ENCODE assay signal across 24 cellular contexts in the genomic region with DNA sequence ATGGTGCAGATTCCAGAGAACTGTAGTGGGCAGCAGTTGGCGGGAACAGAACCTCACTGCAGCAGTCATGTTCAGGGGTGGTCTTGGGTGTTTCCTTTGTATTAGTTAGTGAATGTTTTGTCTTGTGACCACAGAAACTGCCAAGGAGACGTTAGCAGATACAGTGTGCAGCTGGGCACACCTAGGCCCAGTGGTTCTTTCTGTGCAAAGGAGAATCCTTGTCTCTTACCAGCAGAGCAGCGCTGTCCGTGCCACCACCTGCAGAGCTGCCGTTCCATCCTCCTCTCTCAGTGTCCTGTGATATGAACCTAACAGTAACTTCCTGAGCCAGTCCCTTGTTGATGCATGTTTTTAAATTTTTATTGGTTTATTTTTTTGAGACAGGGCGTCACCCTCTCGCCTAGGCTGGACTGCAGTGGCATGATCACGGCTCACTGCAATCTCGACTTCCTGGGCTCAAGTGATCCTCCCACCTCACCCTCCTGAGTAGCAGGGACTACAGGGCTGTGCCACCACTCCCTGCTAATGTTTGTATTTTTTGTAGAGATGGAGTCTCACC.
DNase-seq lines count a peak whose midpoint lies in the region; ATAC-seq and TF ChIP-seq lines count a peak whose summit lies in the region.
"Had no signal": no experiment of that assay in that cellular context is flagged by ENCODE, and none has a peak within 500 bp of the region (broad histone marks: within the 10 kb centered on the region; RNA-seq: fewer than 3 reads in every experiment).

No MANE protein-coding gene starts in this region.

- 37 to 86% methylated on average over 4 to 9 of the region's 9 CpGs for WGBS in transverse colon (ENCODE audit: low coverage in 1 of 2), 2 donors

- no peak overlapping the region for H3K4me3 Mint-ChIP-seq in stimulated activated naive CD8-positive, alpha-beta T cell treated with anti-CD3 and anti-CD28 coated beads, Interleukin-15, Interleukin-2, amounts not matched to agents 100 ng/mL and 50 ng/mL, for 24 hours
- H3K4me3 Mint-ChIP-seq: activated T-helper 17 cell treated with anti-CD3 and anti-CD28 coated beads, Interleukin-2, amount 50 U/mL, for 72 hours; CD14-positive monocyte; stimulated activated naive B cell treated with anti-CD40 and anti-IgM and Interleukin-4, amounts not matched to agents 10 μg/mL and 1 μg/mL and 100 μg/mL, for 72 hours had no signal

- H3K27ac ChIP-seq in VCaP = peak overlapping the region; percentile 42
- peak overlapping the region; percentile 13 to 62 (median 52) for H3K27ac ChIP-seq in transverse colon
- H3K27ac ChIP-seq: neutrophil, right lobe of liver, testis, uterus had no signal

- peaks cover 28% of the 10 kb centered on the region for H3K4me1 Mint-ChIP-seq in stimulated activated naive CD8-positive, alpha-beta T cell treated with anti-CD3 and anti-CD28 coated beads, Interleukin-15, Interleukin-2, amounts not matched to agents 100 ng/mL and 50 ng/mL, for 24 hours (ENCODE audit: low read depth)
- H3K4me1 Mint-ChIP-seq: CD14-positive monocyte had no signal

- ATAC-seq in stimulated activated naive CD8-positive, alpha-beta T cell treated with anti-CD3 and anti-CD28 coated beads, Interleukin-15, Interleukin-2, amounts not matched to agents 100 U/mL and 50 U/mL, for 24 hours = no peak
- no peak for ATAC-seq in left lobe of liver
- ATAC-seq: activated T-helper 17 cell treated with anti-CD3 and anti-CD28 coated beads, Interleukin-2, amount 50 U/mL, for 72 hours; stimulated activated naive B cell treated with anti-CD40 and anti-IgM and Interleukin-4, amounts not matched to agents 10 μg/mL and 1 μg/mL and 100 μg/mL, for 72 hours had no signal

- in situ Hi-C loops in transverse colon (cut with MboI; ENCODE audit: low pct_ligation_motif_present in 1 of 4, low pct_unique_long_range_greater_than_20kb in 1 of 4, low sequenced_read_pairs in 3 of 4) = no loop called here

- intact Hi-C loops in transverse colon (cut with DNase I; ENCODE audit: low total_unique reads) = no loop called here

- H3K27me3 Mint-ChIP-seq in stimulated activated naive CD8-positive, alpha-beta T cell treated with anti-CD3 and anti-CD28 coated beads, Interleukin-15, Interleukin-2, amounts not matched to agents 100 ng/mL and 50 ng/mL, for 24 hours = no peaks in the 10 kb centered on the region
- H3K27me3 Mint-ChIP-seq: activated T-helper 17 cell treated with anti-CD3 and anti-CD28 coated beads, Interleukin-2, amount 50 U/mL, for 72 hours; progenitor cell of endocrine pancreas; stimulated activated naive B cell treated with anti-CD40 and anti-IgM and Interleukin-4, amounts not matched to agents 10 μg/mL and 1 μg/mL and 100 μg/mL, for 72 hours had no signal

- H3K9me3 ChIP-seq in transverse colon = no peaks in the 10 kb centered on the region
- H3K9me3 ChIP-seq: neutrophil, right lobe of liver, SK-N-SH, testis, uterus had no signal

- H3K4me3 ChIP-seq in transverse colon = no peak overlapping the region
- H3K4me3 ChIP-seq: dorsolateral prefrontal cortex, right lobe of liver, testis, uterus had no signal

- no peak for TF ChIP-seq POLR2A in transverse colon (IDR thresholded peaks at IDR 0.05)

- H3K9me3 Mint-ChIP-seq in stimulated activated naive CD8-positive, alpha-beta T cell treated with anti-CD3 and anti-CD28 coated beads, Interleukin-15, Interleukin-2, amounts not matched to agents 100 ng/mL and 50 ng/mL, for 24 hours = no peaks in the 10 kb centered on the region
- H3K9me3 Mint-ChIP-seq: activated T-helper 17 cell treated with anti-CD3 and anti-CD28 coated beads, Interleukin-2, amount 50 U/mL, for 72 hours; CD14-positive monocyte; stimulated activated naive B cell treated with anti-CD40 and anti-IgM and Interleukin-4, amounts not matched to agents 10 μg/mL and 1 μg/mL and 100 μg/mL, for 72 hours had no signal

- no peaks in the 10 kb centered on the region for H3K27me3 ChIP-seq in transverse colon
- H3K27me3 ChIP-seq: dorsolateral prefrontal cortex, neutrophil, right lobe of liver, testis, uterus had no signal

- DNase-seq in stimulated activated naive CD8-positive, alpha-beta T cell treated with anti-CD3 and anti-CD28 coated beads, Interleukin-15, Interleukin-2, amounts not matched to agents 100 U/mL and 50 U/mL, for 24 hours = no peak
- DNase-seq in left lobe of liver (ENCODE audit: low spot score) = peak; percentile 10
- no peak for DNase-seq in transverse colon
- DNase-seq in NCI-H69 (lab: John Stamatoyannopoulos, UW) = no peak
- DNase-seq in superior temporal gyrus (ENCODE audit: extremely low spot score) = no peak
- no peak for DNase-seq in NCI-H2029 treated with DMSO at 0.1 percent for 48 hours (lab: John Stamatoyannopoulos, UW)
- DNase-seq: activated CD4-positive, alpha-beta T cell treated with anti-CD3 and anti-CD28 coated beads for 4 hours; dorsolateral prefrontal cortex; KG1; NCI-H1436 treated with DMSO at 0.1 percent for 48 hours; NCI-H510A; stimulated activated CD4-positive, alpha-beta T cell treated with anti-CD3 and anti-CD28 coated beads, Interleukin-12 subunit alpha, Interleukin-12 subunit beta, amount 100 ng/mL, for 4 hours; stimulated activated CD4-positive, alpha-beta T cell treated with anti-CD3 and anti-CD28 coated beads, Interleukin-4, amount 100 ng/mL, for 24 hours; stimulated activated naive B cell treated with anti-CD40 and anti-IgM and Interleukin-4, amounts not matched to agents 10 μg/mL and 1 μg/mL and 100 μg/mL, for 72 hours; testis; uterus had no signal

- TF ChIP-seq CTCF in VCaP (conservative IDR thresholded peaks at IDR 0.05) (no peak), transverse colon (IDR thresholded peaks at IDR 0.05) (no peak)

- no peak for TF ChIP-seq EP300 in transverse colon (IDR thresholded peaks at IDR 0.05; ENCODE audit: low read depth)

- peaks cover 68% of the 10 kb centered on the region for H3K36me3 Mint-ChIP-seq in stimulated activated naive CD8-positive, alpha-beta T cell treated with anti-CD3 and anti-CD28 coated beads, Interleukin-15, Interleukin-2, amounts not matched to agents 100 ng/mL and 50 ng/mL, for 24 hours (ENCODE audit: low read depth)

- peaks cover 0 to 35% (median 20%) of the 10 kb centered on the region in 4 donors for H3K4me1 ChIP-seq in transverse colon
- H3K4me1 ChIP-seq: right lobe of liver, uterus had no signal

- H3K36me3 ChIP-seq in transverse colon = peaks cover 0 to 33% (median 11%) of the 10 kb centered on the region in 4 donors
- H3K36me3 ChIP-seq: uterus had no signal

- H3K27ac Mint-ChIP-seq in stimulated activated naive CD8-positive, alpha-beta T cell treated with anti-CD3 and anti-CD28 coated beads, Interleukin-15, Interleukin-2, amounts not matched to agents 100 ng/mL and 50 ng/mL, for 24 hours = peak overlapping the region; percentile 21
- H3K27ac Mint-ChIP-seq: progenitor cell of endocrine pancreas; stimulated activated naive B cell treated with anti-CD40 and anti-IgM and Interleukin-4, amounts not matched to agents 10 μg/mL and 1 μg/mL and 100 μg/mL, for 72 hours had no signal
